In genomic region chr16:85258166-85258565, GRCh38 we compare ENCODE assay signal across 18 cellular contexts.
"Had no signal": no experiment of that assay in that cellular context is flagged by ENCODE, and none has a peak within 500 bp of the region (broad histone marks: within the 10 kb centered on the region; RNA-seq: fewer than 3 reads in every experiment).

No MANE protein-coding gene starts in this region.

- H3K4me1 ChIP-seq: ascending aorta had no signal

- H3K27me3 ChIP-seq: adrenal gland, ascending aorta, esophagus muscularis mucosa had no signal

- DNase-seq: activated CD4-positive, alpha-beta T cell treated with anti-CD3 and anti-CD28 coated beads, Interleukin-2, amount 10 ng/mL, durations not matched to agents 7 days and 5 days; activated CD4-positive, CD25-positive, alpha-beta regulatory T cell treated with anti-CD3 and anti-CD28 coated beads, Interleukin-2, amount 50 U/mL, for 72 hours; activated CD8-positive, alpha-beta T cell treated with anti-CD3 and anti-CD28 coated beads for 36 hours; central memory CD4-positive, alpha-beta T cell; effector memory CD8-positive, alpha-beta T cell; hippocampal formation; right cardiac atrium; stimulated activated CD4-positive, alpha-beta T cell treated with anti-CD3 and anti-CD28 coated beads, Interleukin-12 subunit alpha, Interleukin-12 subunit beta, amount 100 ng/mL, for 4 hours; stimulated activated CD4-positive, alpha-beta T cell treated with anti-CD3 and anti-CD28 coated beads, Interleukin-1b, Interleukin-23, amount 100 ng/mL, for 48 hours; stimulated activated naive CD8-positive, alpha-beta T cell treated with anti-CD3 and anti-CD28 coated beads, Interleukin-15, amount 100 ng/mL, for 72 hours; tibial artery; WERI-Rb-1 had no signal

- ATAC-seq: activated CD8-positive, alpha-beta T cell treated with anti-CD3 and anti-CD28 coated beads for 36 hours; activated T-helper 17 cell treated with anti-CD3 and anti-CD28 coated beads, Interleukin-2, amount 50 U/mL, for 72 hours; effector memory CD8-positive, alpha-beta T cell; natural killer cell treated with Interleukin-12 subunit alpha and Interleukin-12 subunit beta and Interleukin-15 and Interleukin-18, amount 100 ng/mL, for 72 hours; right cardiac atrium had no signal

- H3K36me3 ChIP-seq: adrenal gland, ascending aorta, esophagus muscularis mucosa, tibial artery, WERI-Rb-1 had no signal

- H3K9me3 ChIP-seq: adrenal gland, ascending aorta, esophagus muscularis mucosa, tibial artery had no signal

- H3K4me3 ChIP-seq: adrenal gland, ascending aorta, esophagus muscularis mucosa, tibial artery had no signal

- H3K27ac ChIP-seq: adrenal gland, ascending aorta, esophagus muscularis mucosa, parathyroid adenoma, tibial artery, WERI-Rb-1 had no signal
